ENCODE assay signal across 20 cellular contexts in the genomic region with DNA sequence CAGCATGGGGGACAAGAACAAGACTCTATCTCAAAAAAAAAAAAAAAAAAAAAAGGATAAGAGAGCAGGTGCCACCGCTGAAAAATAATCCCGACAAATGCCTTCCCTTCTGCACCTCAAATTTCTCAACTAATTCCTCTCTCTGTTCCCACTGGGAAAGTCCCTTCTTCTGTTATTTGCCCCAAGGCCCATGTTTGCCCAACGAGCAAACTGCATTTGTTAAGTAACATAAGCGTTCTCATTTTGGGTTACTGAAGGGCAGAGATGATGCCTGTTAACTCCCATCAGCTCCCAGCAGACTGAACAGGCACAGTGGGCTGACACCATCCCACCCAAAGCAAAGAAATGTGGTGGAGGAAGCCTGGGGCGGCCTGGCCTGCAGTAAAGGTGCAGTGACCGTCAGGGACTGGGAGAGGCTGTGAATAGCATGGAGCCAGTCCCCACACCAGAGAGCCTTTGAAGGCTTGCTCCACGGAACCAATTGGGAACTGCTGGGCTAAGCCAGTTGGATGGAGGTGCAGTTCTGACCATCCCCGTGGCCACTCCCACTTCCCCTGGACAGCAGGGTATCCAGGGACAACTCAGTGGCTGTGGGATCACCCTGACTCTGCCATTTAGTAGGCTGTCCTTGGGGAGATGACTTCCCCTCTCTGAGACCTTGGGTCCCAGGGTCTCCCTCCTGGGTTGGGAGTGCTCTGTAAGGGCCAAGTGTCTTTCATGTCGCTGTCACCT.
A peak's percentile ranks its signal among the peaks of the same experiment; 100 is the strongest.
DNase-seq lines count a peak whose midpoint lies in the region; ATAC-seq, FAIRE-seq and TF ChIP-seq lines count a peak whose summit lies in the region.
"Had no signal": no experiment of that assay in that cellular context is flagged by ENCODE, and none has a peak within 500 bp of the region (broad histone marks: within the 10 kb centered on the region; RNA-seq: fewer than 3 reads in every experiment).

No MANE protein-coding gene starts in this region.

- peaks cover 2% of the 10 kb centered on the region for H3K79me2 ChIP-seq in keratinocyte (ENCODE audit: control insufficient read depth, insufficient read depth, low read length)
- H3K79me2 ChIP-seq in H9 (ENCODE audit: insufficient read depth, low read length): no peaks in the 10 kb centered on the region

- H3K27me3 ChIP-seq in keratinocyte (ENCODE audit: control insufficient read depth, extremely low read depth, insufficient read depth, low read length): no peaks in the 10 kb centered on the region
- no peaks in the 10 kb centered on the region for H3K27me3 ChIP-seq in upper lobe of right lung
- no peaks in the 10 kb centered on the region for H3K27me3 ChIP-seq in H9 (ENCODE audit: insufficient read depth, low read length)
- H3K27me3 ChIP-seq: cardiac muscle cell had no signal

- H3K9me3 ChIP-seq in keratinocyte (ENCODE audit: control insufficient read depth, low read depth, low read length): no peaks in the 10 kb centered on the region
- H3K9me3 ChIP-seq in upper lobe of right lung: peaks cover 3% of the 10 kb centered on the region
- no peaks in the 10 kb centered on the region for H3K9me3 ChIP-seq in H9 (ENCODE audit: control insufficient read depth, low read depth, low read length)
- H3K9me3 ChIP-seq: SK-N-SH had no signal

- no peak overlapping the region for H3K4me3 ChIP-seq in keratinocyte (ENCODE audit: control insufficient read depth in 2 of 3, extremely low read depth in 1 of 3, insufficient read depth in 2 of 3, low read depth in 1 of 3, low read length in 3 of 3)
- no peak overlapping the region for H3K4me3 ChIP-seq in upper lobe of right lung
- H3K4me3 ChIP-seq: cardiac muscle cell, lung had no signal

- no peaks in the 10 kb centered on the region for H4K20me1 ChIP-seq in keratinocyte (ENCODE audit: control insufficient read depth, extremely low read depth, insufficient read depth, low read length)
- no peaks in the 10 kb centered on the region for H4K20me1 ChIP-seq in H9 (ENCODE audit: control insufficient read depth, insufficient read depth, insufficient read length)

- DNase-seq in CD14-positive monocyte (ENCODE audit: low spot score) (no peak), NCI-H226 (peak; percentile 36), keratinocyte (ENCODE audit: low read depth, low spot score) (no peak), renal cortical epithelial cell (ENCODE audit: low read depth) (peak; percentile 44), C1 segment of cervical spinal cord (lab: John Stamatoyannopoulos, UW) (no peak), upper lobe of right lung (no peak), H9 (no peak)
- DNase-seq: activated CD4-positive, alpha-beta T cell treated with anti-CD3 and anti-CD28 coated beads, Interleukin-2, amount 50 U/mL, for 1 hour; activated T-cell treated with anti-CD3 and anti-CD28 coated beads, Interleukin-2, amount 50 U/mL, for 1 hour; NCI-H2029 treated with DMSO at 0.1 percent for 48 hours; NCI-H526; nephron progenitor cell; OCI-M1; SK-N-SH had no signal

- H3K4ac ChIP-seq in H9 (ENCODE audit: low read depth, low read length): no peak overlapping the region

- no peak for ATAC-seq in HG03108 (IDR thresholded peaks at IDR 0.05; ENCODE audit: unreplicated experiment)
- no peak for ATAC-seq in upper lobe of right lung
- ATAC-seq: esophagus mucosa had no signal

- no peak overlapping the region for H4K8ac ChIP-seq in H9 (replicated peaks; ENCODE audit: insufficient read length, low read depth, low read length)

- no peak overlapping the region for H4K91ac ChIP-seq in H9 (ENCODE audit: insufficient read length, low read depth, low read length)

- H3K14ac ChIP-seq in H9 (ENCODE audit: insufficient read depth, low read length): no peak overlapping the region; the same call in 1 of the 2 replicates

- WGBS in H9 (ENCODE audit: extremely low coverage, insufficient read length, low lambda C conversion rate): no CpG with 5 or more reads among the region's 9 CpGs

- dilution Hi-C loops in keratinocyte (cut with MboI; ENCODE audit: extremely low pct_ligation_motif_present, low sequenced_read_pairs): no loop called here

- peak overlapping the region; percentile 1 for H3K4me2 ChIP-seq in keratinocyte (ENCODE audit: control insufficient read depth, extremely low read depth, insufficient read depth, low read depth, low read length)
- H3K4me2 ChIP-seq in H9 (ENCODE audit: insufficient read depth, insufficient read length, low read length): no peak overlapping the region
- H3K4me2 ChIP-seq: SK-N-SH had no signal

- H3K27me3 Mint-ChIP-seq in CD14-positive monocyte (ENCODE audit: low read depth in 3 of 3) (peaks cover 0 to 4% (median 2%) of the 10 kb centered on the region in 3 donors), H9 (ENCODE audit: low read depth) (0 out of 2 replicates have a peak, but pooled peaks cover 1% of the 10 kb centered on the region)
- H3K27me3 Mint-ChIP-seq: activated naive CD8-positive, alpha-beta T cell; stimulated activated naive CD8-positive, alpha-beta T cell treated with anti-CD3 and anti-CD28 coated beads, Interleukin-15, Interleukin-2, amounts not matched to agents 100 ng/mL and 50 ng/mL, for 24 hours had no signal

- no peaks in the 10 kb centered on the region for H3K79me1 ChIP-seq in H9 (ENCODE audit: insufficient read depth, low read depth, low read length, poor library complexity, severe bottlenecking)

- no peak overlapping the region for H3K9ac ChIP-seq in keratinocyte (ENCODE audit: control insufficient read depth, extremely low read depth, insufficient read depth, low read length)
- no peak overlapping the region for H3K9ac ChIP-seq in H9 (ENCODE audit: extremely low read depth, insufficient read length, low read length)
- H3K9ac ChIP-seq: SK-N-SH had no signal

- H3K27ac ChIP-seq in keratinocyte (ENCODE audit: control insufficient read depth, insufficient read depth, low read length) (no peak overlapping the region), upper lobe of right lung (no peak overlapping the region), H9 (ENCODE audit: insufficient read length, low read depth, low read length) (no peak overlapping the region)
- H3K27ac ChIP-seq: cardiac muscle cell had no signal

- H2AFZ ChIP-seq in keratinocyte (ENCODE audit: control insufficient read depth, low read length) (no peak overlapping the region), H9 (ENCODE audit: low read length) (no peak overlapping the region)

- H3K18ac ChIP-seq in H9 (ENCODE audit: insufficient read length, low read depth, low read length): no peak overlapping the region

- no peak for FAIRE-seq in keratinocyte (lab: Jason Lieb, UNC)

- no peak overlapping the region for H3K56ac ChIP-seq in H9 (ENCODE audit: insufficient read length, low read depth, low read length)

- no peak overlapping the region for H2BK12ac ChIP-seq in H9 (ENCODE audit: insufficient read length, low read depth, low read length)

- no peaks in the 10 kb centered on the region for H3K23me2 ChIP-seq in H9 (ENCODE audit: insufficient read length, low read depth, low read length, poor library complexity, severe bottlenecking)

- no peak for TF ChIP-seq CTCF in CD14-positive monocyte (IDR thresholded peaks at IDR 0.05)
- no peak for TF ChIP-seq CTCF in keratinocyte (optimal IDR thresholded peaks at IDR 0.05 in 1 of 3, IDR thresholded peaks at IDR 0.05 in 1 of 3, conservative IDR thresholded peaks at IDR 0.05 in 1 of 3; ENCODE audit: extremely low read depth in 1 of 3, insufficient read depth in 2 of 3, low read length in 3 of 3)
- TF ChIP-seq CTCF in upper lobe of right lung (IDR thresholded peaks at IDR 0.05): no peak
- TF ChIP-seq CTCF in H9 (conservative IDR thresholded peaks at IDR 0.05): no peak

- H3K4me1 Mint-ChIP-seq in CD14-positive monocyte: peaks cover 39% of the 10 kb centered on the region
- peaks cover 11 to 14% of the 10 kb centered on the region in 2 experiments; a peak in 3 of 4 replicates for H3K4me1 Mint-ChIP-seq in H9

- H3K4me3 Mint-ChIP-seq in CD14-positive monocyte: peak overlapping the region in 1 of 2 donors; percentile 49
- no peak overlapping the region for H3K4me3 Mint-ChIP-seq in H9
- H3K4me3 Mint-ChIP-seq: activated naive CD8-positive, alpha-beta T cell; nephron progenitor cell; stimulated activated naive CD8-positive, alpha-beta T cell treated with anti-CD3 and anti-CD28 coated beads, Interleukin-15, Interleukin-2, amounts not matched to agents 100 ng/mL and 50 ng/mL, for 24 hours had no signal

- H3K36me3 Mint-ChIP-seq in CD14-positive monocyte (peaks cover 7 to 11% of the 10 kb centered on the region in 2 donors), H9 (ENCODE audit: insufficient read depth in 1 of 3, low read depth in 3 of 3) (peaks cover 0 to 8% (median 7%) of the 10 kb centered on the region in 3 experiments; a peak in 5 of 7 replicates)
- H3K36me3 Mint-ChIP-seq: activated naive CD8-positive, alpha-beta T cell had no signal

- H3K23ac ChIP-seq in H9 (ENCODE audit: insufficient read length, low read depth, low read length): no peak overlapping the region

- H3K4me1 ChIP-seq in keratinocyte (ENCODE audit: control insufficient read depth, extremely low read depth, insufficient read depth, low read length) (peaks cover 19% of the 10 kb centered on the region), upper lobe of right lung (peaks cover 14% of the 10 kb centered on the region), H9 (ENCODE audit: insufficient read depth, low read length) (no peaks in the 10 kb centered on the region)

- no peak overlapping the region for H2BK5ac ChIP-seq in H9 (ENCODE audit: insufficient read length, low read length)

- H3K9me3 Mint-ChIP-seq in CD14-positive monocyte (peaks cover 6 to 22% (median 13%) of the 10 kb centered on the region in 7 donors), H9 (peaks cover 5 to 7% of the 10 kb centered on the region in 2 experiments; a peak in 2 of 5 replicates)

- no peaks in the 10 kb centered on the region for H3K9me1 ChIP-seq in keratinocyte (ENCODE audit: control insufficient read depth, extremely low read depth, insufficient read depth, low read length)

- no peaks in the 10 kb centered on the region for H3K36me3 ChIP-seq in keratinocyte (ENCODE audit: control insufficient read depth in 2 of 2, extremely low read depth in 1 of 2, insufficient read depth in 2 of 2, low read length in 2 of 2)
- H3K36me3 ChIP-seq in upper lobe of right lung: no peaks in the 10 kb centered on the region
- H3K36me3 ChIP-seq: cardiac muscle cell had no signal

- intact Hi-C loops in CD14-positive monocyte (cut with micrococcal nuclease): loop anchor here (5.0 to 10.0 kb wide), 4 partner anchors 55 to 287 kb away; a partner anchor contains a TSS
- intact Hi-C loops in upper lobe of right lung (cut with DNase I): no loop called here

- H4K5ac ChIP-seq in H9 (ENCODE audit: insufficient read length, low read depth, low read length): no peak overlapping the region

- H3K27ac Mint-ChIP-seq in CD14-positive monocyte (peak overlapping the region in 5 of 7 donors; percentile 46 to 76 (median 58)), H9 (no peak overlapping the region; a peak in 1 of 7 replicates)
- H3K27ac Mint-ChIP-seq: activated naive CD8-positive, alpha-beta T cell; nephron progenitor cell; stimulated activated naive CD8-positive, alpha-beta T cell treated with anti-CD3 and anti-CD28 coated beads, Interleukin-15, Interleukin-2, amounts not matched to agents 100 ng/mL and 50 ng/mL, for 24 hours had no signal

- H2BK15ac ChIP-seq in H9 (ENCODE audit: low read depth, low read length): no peak overlapping the region

- no peak overlapping the region for H2BK20ac ChIP-seq in H9 (ENCODE audit: low read depth, low read length, poor library complexity, severe bottlenecking)

- no peak overlapping the region for H2AK5ac ChIP-seq in H9 (ENCODE audit: insufficient read length, low read length)

- H2BK120ac ChIP-seq in H9 (ENCODE audit: low read depth, low read length, poor library complexity, severe bottlenecking): no peak overlapping the region

- H3T11ph ChIP-seq in H9 (ENCODE audit: low read length): no peak overlapping the region

Comparison
In these comparisons a context has a peak if more than half of its experiments do, and no peak if none do; other contexts are left out.
1. DNase-seq: peak in NCI-H226 (single experiment) and renal cortical epithelial cell (single experiment); none in CD14-positive monocyte (single experiment), keratinocyte (single experiment), C1 segment of cervical spinal cord (0 of 14), upper lobe of right lung (single experiment) and H9 (single experiment).
2. H3K27ac Mint-ChIP-seq: peak in CD14-positive monocyte (5 of 7); none in H9 (0 of 3).